In genomic region chr5:175082346-175082745, GRCh38 we compare ENCODE assay signal across 8 cellular contexts.
"Had no signal": no experiment of that assay in that cellular context is flagged by ENCODE, and none has a peak within 500 bp of the region (broad histone marks: within the 10 kb centered on the region; RNA-seq: fewer than 3 reads in every experiment).

No MANE protein-coding gene starts in this region.

- H3K4me3 ChIP-seq: GM12878 had no signal

- ATAC-seq: GM12878 had no signal

- FAIRE-seq: G401.6, GM12878, GM12891, GM12892, GM18507, GM19239 had no signal

- DNase-seq: GDM1, GF-D8 had no signal
